20 cellular contexts compared by ENCODE assay signal in the genomic region with DNA sequence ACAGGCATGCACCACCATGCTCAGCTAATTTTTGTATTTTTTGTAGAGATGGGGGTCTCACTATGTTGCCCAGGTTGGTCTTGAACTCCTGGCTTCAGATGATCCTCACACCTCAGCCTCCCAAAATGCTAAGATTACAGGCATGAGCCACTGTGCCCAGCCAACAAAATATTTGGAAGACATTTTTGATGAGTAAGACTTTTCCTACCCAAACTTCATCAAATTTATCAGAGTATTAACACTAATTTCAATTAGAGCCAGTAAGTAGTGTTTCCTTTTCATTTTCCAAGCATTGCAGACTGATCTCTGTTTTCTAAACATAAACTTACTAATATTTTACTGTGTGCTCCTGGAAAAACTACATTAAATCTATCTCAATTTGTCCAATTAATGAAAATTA. TPM values are rescaled to one million over a fixed set of nuclear protein-coding genes. Genes with fewer than 3 reads are reported as not detected.
DNase-seq lines count a peak whose midpoint lies in the region; ATAC-seq, FAIRE-seq and TF ChIP-seq lines count a peak whose summit lies in the region.
"Had no signal": no experiment of that assay in that cellular context is flagged by ENCODE, and none has a peak within 500 bp of the region (broad histone marks: within the 10 kb centered on the region; RNA-seq: fewer than 3 reads in every experiment).

No MANE protein-coding gene starts in this region.

- H3K27ac Mint-ChIP-seq in activated naive CD8-positive, alpha-beta T cell: peak overlapping the region; percentile 47
- H3K27ac Mint-ChIP-seq in activated naive CD8-positive, alpha-beta T cell treated with anti-CD3 and anti-CD28 coated beads for 36 hours: no peak overlapping the region
- H3K27ac Mint-ChIP-seq in activated naive CD8-positive, alpha-beta T cell treated with anti-CD3 and anti-CD28 coated beads, Interleukin-2, amount 50 U/mL, for 24 hours: no peak overlapping the region
- H3K27ac Mint-ChIP-seq in naive thymus-derived CD8-positive, alpha-beta T cell: peak overlapping the region in 8 of 10 donors; percentile 8 to 95 (median 33)

- FAIRE-seq in A549 (lab: Jason Lieb, UNC): no peak
- FAIRE-seq: G401.6, GM12892 had no signal

- H3K4me3 ChIP-seq in A549: no peak overlapping the region

- TF ChIP-seq EP300 in A549 (IDR thresholded peaks at IDR 0.05): no peak

- peaks cover 4% of the 10 kb centered on the region for H3K36me3 Mint-ChIP-seq in activated naive CD8-positive, alpha-beta T cell
- H3K36me3 Mint-ChIP-seq in activated naive CD8-positive, alpha-beta T cell treated with anti-CD3 and anti-CD28 coated beads for 36 hours: peaks cover 10% of the 10 kb centered on the region
- H3K36me3 Mint-ChIP-seq in activated naive CD8-positive, alpha-beta T cell treated with anti-CD3 and anti-CD28 coated beads, Interleukin-2, amount 50 U/mL, for 24 hours (ENCODE audit: low read depth): peaks cover 8% of the 10 kb centered on the region
- peaks cover 0 to 4% (median 4%) of the 10 kb centered on the region in 3 donors for H3K36me3 Mint-ChIP-seq in naive thymus-derived CD8-positive, alpha-beta T cell
- H3K36me3 Mint-ChIP-seq: CD4-positive, alpha-beta memory T cell had no signal

- no peak for TF ChIP-seq POLR2A in A549 (IDR thresholded peaks at IDR 0.05; ENCODE audit: low read length)

- H3K4me1 ChIP-seq in A549: no peaks in the 10 kb centered on the region
- H3K4me1 ChIP-seq: Caco-2 had no signal

- no peak for TF ChIP-seq RAD21 in A549 (conservative IDR thresholded peaks at IDR 0.05 in 1 of 2, IDR thresholded peaks at IDR 0.05 in 1 of 2)

- no peak overlapping the region for H3K4me2 ChIP-seq in A549

- TF ChIP-seq CTCF in A549 (IDR thresholded peaks at IDR 0.05): no peak

- no peak for ATAC-seq in A549
- no peak for ATAC-seq in activated naive CD8-positive, alpha-beta T cell treated with anti-CD3 and anti-CD28 coated beads, Interleukin-2, amount 50 U/mL, for 24 hours
- ATAC-seq in naive thymus-derived CD8-positive, alpha-beta T cell: no peak

- POLR2A ChIA-PET in A549 (lab: Yijun Ruan, JAX): no interaction called here
- POLR2A ChIA-PET in naive thymus-derived CD8-positive, alpha-beta T cell (lab: Charles Lee): interaction anchor here (0.6 to 4.9 kb wide), 3 partner anchors 15 to 18 kb away, joined by 3 to 42 read pairs (median 3); no protein-coding TSS in a partner anchor

- H3K27me3 Mint-ChIP-seq in activated naive CD8-positive, alpha-beta T cell: no peaks in the 10 kb centered on the region
- H3K27me3 Mint-ChIP-seq in activated naive CD8-positive, alpha-beta T cell treated with anti-CD3 and anti-CD28 coated beads for 36 hours: no peaks in the 10 kb centered on the region
- H3K27me3 Mint-ChIP-seq in activated naive CD8-positive, alpha-beta T cell treated with anti-CD3 and anti-CD28 coated beads, Interleukin-2, amount 50 U/mL, for 24 hours: no peaks in the 10 kb centered on the region
- H3K27me3 Mint-ChIP-seq in naive thymus-derived CD8-positive, alpha-beta T cell: no peaks in the 10 kb centered on the region

- H3K4me3 Mint-ChIP-seq in activated naive CD8-positive, alpha-beta T cell: no peak overlapping the region
- no peak overlapping the region for H3K4me3 Mint-ChIP-seq in activated naive CD8-positive, alpha-beta T cell treated with anti-CD3 and anti-CD28 coated beads for 36 hours
- peak overlapping the region; percentile 31 for H3K4me3 Mint-ChIP-seq in activated naive CD8-positive, alpha-beta T cell treated with anti-CD3 and anti-CD28 coated beads, Interleukin-2, amount 50 U/mL, for 24 hours
- H3K4me3 Mint-ChIP-seq in naive thymus-derived CD8-positive, alpha-beta T cell: no peak overlapping the region
- H3K4me3 Mint-ChIP-seq: CD4-positive, alpha-beta memory T cell had no signal

- no peak overlapping the region for H3K27ac ChIP-seq in A549

- peaks cover 76% of the 10 kb centered on the region for H3K4me1 Mint-ChIP-seq in activated naive CD8-positive, alpha-beta T cell (ENCODE audit: low read depth)
- peaks cover 59% of the 10 kb centered on the region for H3K4me1 Mint-ChIP-seq in activated naive CD8-positive, alpha-beta T cell treated with anti-CD3 and anti-CD28 coated beads for 36 hours
- peaks cover 72% of the 10 kb centered on the region for H3K4me1 Mint-ChIP-seq in activated naive CD8-positive, alpha-beta T cell treated with anti-CD3 and anti-CD28 coated beads, Interleukin-2, amount 50 U/mL, for 24 hours
- peaks cover 27 to 72% (median 54%) of the 10 kb centered on the region in 4 donors for H3K4me1 Mint-ChIP-seq in naive thymus-derived CD8-positive, alpha-beta T cell

- no peak for DNase-seq in activated naive CD8-positive, alpha-beta T cell treated with anti-CD3 and anti-CD28 coated beads for 36 hours
- DNase-seq in A549 (ENCODE audit: low read depth in 1 of 2, low spot score in 1 of 2) (no peak), NCI-H526 treated with DMSO at 0.1 percent for 48 hours (lab: John Stamatoyannopoulos, UW) (no peak), T1000 (lab: John Stamatoyannopoulos, UW) (no peak)
- DNase-seq in activated naive CD8-positive, alpha-beta T cell treated with anti-CD3 and anti-CD28 coated beads, Interleukin-2, amount 50 U/mL, for 24 hours: no peak
- no peak for DNase-seq in naive thymus-derived CD8-positive, alpha-beta T cell
- DNase-seq: 8988T; C1 segment of cervical spinal cord; Caco-2; CD4-positive, alpha-beta memory T cell; DMS153; DND-41; GOT3; H7; HCEC 1CT had no signal

- H3K9me3 ChIP-seq in A549: no peaks in the 10 kb centered on the region
- H3K9me3 ChIP-seq: Caco-2 had no signal

- CTCF ChIA-PET in A549 (lab: Yijun Ruan, JAX): interaction anchor here (3.6 kb wide), 1 partner anchor 17 kb away, joined by 14 read pairs; no protein-coding TSS in a partner anchor

- no peaks in the 10 kb centered on the region for H3K9me3 Mint-ChIP-seq in activated naive CD8-positive, alpha-beta T cell (ENCODE audit: low read depth)
- H3K9me3 Mint-ChIP-seq in activated naive CD8-positive, alpha-beta T cell treated with anti-CD3 and anti-CD28 coated beads for 36 hours: peaks cover 8% of the 10 kb centered on the region
- H3K9me3 Mint-ChIP-seq in activated naive CD8-positive, alpha-beta T cell treated with anti-CD3 and anti-CD28 coated beads, Interleukin-2, amount 50 U/mL, for 24 hours: peaks cover 8% of the 10 kb centered on the region
- H3K9me3 Mint-ChIP-seq in naive thymus-derived CD8-positive, alpha-beta T cell: peaks cover 0 to under 1% (median 0%) of the 10 kb centered on the region in 9 donors
- H3K9me3 Mint-ChIP-seq: CD4-positive, alpha-beta memory T cell had no signal

TF ChIP-seq in A549, 52 proteins besides CTCF, POLR2A, EP300 and RAD21:
- TF ChIP-seq MAFK (IDR thresholded peaks at IDR 0.05; ENCODE audit: partially characterized antibody) (peak; percentile 39), KDM5A (IDR thresholded peaks at IDR 0.05) (no peak), SMC3 (IDR thresholded peaks at IDR 0.05) (no peak), TFCP2L1 (CRISPR knock-in tag; IDR thresholded peaks at IDR 0.05) (no peak), CHD2 (IDR thresholded peaks at IDR 0.05; ENCODE audit: low read length, partially characterized antibody) (no peak), NFE2L2 (conservative IDR thresholded peaks at IDR 0.05; ENCODE audit: low read length) (no peak)

RNA-seq across cellular contexts. Expression of a gene that starts 1.4 kb away (rescaled TPM):
- 10 to 100 TPM; 21.9 to 22.3 TPM for total RNA-seq in activated naive CD8-positive, alpha-beta T cell treated with anti-CD3 and anti-CD28 coated beads for 36 hours
- 0.07 and 0.08 TPM in 2 replicates for polyA plus RNA-seq in A549 (2011; rRNA removed)
- 0.08 TPM in 1 of 2 replicates, not detected in the other for polyA plus RNA-seq in A549 (2012; cell fraction: cytosol; rRNA removed)
- 0.04 TPM in 1 of 2 replicates, not detected in the other for polyA plus RNA-seq in A549 (2012; cell fraction: nucleus; rRNA removed)
- 0.04 TPM in 1 of 3 replicates, not detected in the others for polyA plus RNA-seq in A549 (2017; fragmentation: RNase III; extraction: RNeasy Plus Mini Kit Qiagen cat#74134 plus additional on column Dnase treatment)
- polyA minus RNA-seq in A549 (2011; rRNA and poly(A)+ RNA removed): 0.39 TPM in 1 of 2 replicates, not detected in the other
- 10 to 100 TPM; 48.1 to 52.3 TPM for total RNA-seq in naive thymus-derived CD8-positive, alpha-beta T cell
- 10 to 100 TPM; 66.6 to 98.7 (median 88.3) TPM for polyA plus RNA-seq in naive thymus-derived CD8-positive, alpha-beta T cell
- total RNA-seq: A673, Caco-2 had no signal
- polyA plus RNA-seq: BJ had no signal

RNA-seq across cellular contexts. Expression of a gene that starts 45.6 kb away (rescaled TPM):
- total RNA-seq in activated naive CD8-positive, alpha-beta T cell treated with anti-CD3 and anti-CD28 coated beads for 36 hours: 1 to 10 TPM; 3.1 to 3.2 TPM
- polyA plus RNA-seq in A549 (2011; rRNA removed) (6.4 and 6.9 TPM in 2 replicates), A549 (2017; fragmentation: RNase III; extraction: RNeasy Plus Mini Kit Qiagen cat#74134 plus additional on column Dnase treatment) (3.1 to 3.4 TPM (median 3.4 TPM) in 3 replicates)
- 2.0 and 2.1 TPM in 2 replicates for polyA plus RNA-seq in A549 (2012; cell fraction: cytosol; rRNA removed)
- polyA plus RNA-seq in A549 (2012; cell fraction: nucleus; rRNA removed): 0.61 and 0.88 TPM in 2 replicates
- polyA minus RNA-seq in A549 (2011; rRNA and poly(A)+ RNA removed): 3.4 and 3.8 TPM in 2 replicates
- total RNA-seq in naive thymus-derived CD8-positive, alpha-beta T cell: 1 to 10 TPM; 6.3 to 6.7 TPM
- 1 to 10 TPM; 2.4 to 3.4 (median 3.1) TPM for polyA plus RNA-seq in naive thymus-derived CD8-positive, alpha-beta T cell

Comparison
In these comparisons a context has a peak if more than half of its experiments do, and no peak if none do; other contexts are left out.
1. H3K27ac Mint-ChIP-seq: peak in activated naive CD8-positive, alpha-beta T cell (single experiment) and naive thymus-derived CD8-positive, alpha-beta T cell (8 of 10); none in activated naive CD8-positive, alpha-beta T cell treated with anti-CD3 and anti-CD28 coated beads for 36 hours (single experiment) and activated naive CD8-positive, alpha-beta T cell treated with anti-CD3 and anti-CD28 coated beads, Interleukin-2, amount 50 U/mL, for 24 hours (single experiment).